In the genomic region with DNA sequence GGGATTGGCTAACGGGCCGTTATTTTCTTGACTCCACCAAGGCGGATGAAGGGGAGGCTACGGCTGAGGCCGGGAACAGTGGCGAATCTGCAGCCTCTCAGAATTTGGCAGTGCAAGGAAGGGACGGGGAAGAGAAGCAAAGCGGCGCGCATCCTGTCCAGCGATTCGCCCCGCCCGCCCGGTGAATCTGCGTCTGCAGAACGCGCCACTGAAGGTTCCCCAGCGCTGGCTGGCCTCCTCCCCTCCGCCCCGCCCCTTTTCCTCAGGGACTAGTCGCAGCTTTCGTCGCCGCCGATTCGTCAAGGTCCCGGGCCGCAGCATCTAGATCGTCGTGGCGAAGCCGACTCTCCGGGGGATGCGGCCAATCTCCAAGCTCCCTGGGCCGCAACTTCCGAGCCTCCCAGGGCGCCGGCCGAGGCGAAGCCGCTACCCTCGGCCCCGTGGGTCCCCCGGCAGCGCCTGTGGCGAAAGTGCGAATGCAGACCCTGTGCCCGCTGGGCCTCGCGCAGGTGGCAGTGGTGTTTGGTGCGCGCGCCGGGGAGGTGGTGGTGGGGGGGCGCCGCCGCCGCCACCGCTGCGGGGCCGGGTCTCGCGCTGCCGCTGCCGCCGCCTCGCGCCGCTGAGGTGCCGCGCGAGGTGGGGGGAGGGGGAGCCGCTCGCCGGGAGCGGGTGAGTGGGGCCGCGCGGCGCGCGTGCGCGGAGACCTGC, we compare ENCODE assay signal across 8 cellular contexts. TPM values are rescaled to one million over a fixed set of nuclear protein-coding genes. Genes with fewer than 3 reads are reported as not detected.
DNase-seq lines count a peak whose midpoint lies in the region; ATAC-seq and TF ChIP-seq lines count a peak whose summit lies in the region.

A gene (plus strand): TSS at position 299 of the 708 bp plus-strand sequence. CDS start 978 bp downstream, outside the sequence.

- no peak within 1 kb of the TSS for H3K56ac ChIP-seq in H9 (ENCODE audit: insufficient read length, low read depth, low read length)

- H3K4me3 Mint-ChIP-seq in H9: peak within 1 kb of the TSS; percentile 91 to 96
- peak within 1 kb of the TSS; percentile 95 for H3K4me3 Mint-ChIP-seq in natural killer cell treated with Interleukin-12 subunit alpha and Interleukin-12 subunit beta and Interleukin-15 and Interleukin-18, amount 100 ng/mL, for 72 hours

- no peak within 1 kb of the TSS for H3K23ac ChIP-seq in H9 (ENCODE audit: insufficient read length, low read depth, low read length)

- H3K27ac ChIP-seq in H9 (ENCODE audit: insufficient read length, low read depth, low read length): peak within 1 kb of the TSS; percentile 30

- H2BK20ac ChIP-seq in H9 (ENCODE audit: low read depth, low read length, poor library complexity, severe bottlenecking): no peak within 1 kb of the TSS

- no peaks in the 10 kb centered on the region for H3K4me1 ChIP-seq in H9 (ENCODE audit: insufficient read depth, low read length)

- H3K79me2 ChIP-seq in H9 (ENCODE audit: insufficient read depth, low read length): no peaks in the 10 kb centered on the region; the same call in 1 of the 2 replicates

- peak within 1 kb of the TSS; percentile 71 for H3K9ac ChIP-seq in H9 (ENCODE audit: extremely low read depth, insufficient read length, low read length)

- H3K36me3 Mint-ChIP-seq in H9 (ENCODE audit: insufficient read depth in 1 of 3, low read depth in 3 of 3): peaks cover 28 to 42% (median 38%) of the 10 kb centered on the region in 3 experiments
- H3K36me3 Mint-ChIP-seq in natural killer cell treated with Interleukin-12 subunit alpha and Interleukin-12 subunit beta and Interleukin-15 and Interleukin-18, amount 100 ng/mL, for 72 hours: peaks cover 18% of the 10 kb centered on the region

- H3K27me3 Mint-ChIP-seq in H9 (ENCODE audit: low read depth): peaks cover 4% of the 10 kb centered on the region; the same call in 1 of the 2 replicates
- H3K27me3 Mint-ChIP-seq in natural killer cell treated with Interleukin-12 subunit alpha and Interleukin-12 subunit beta and Interleukin-15 and Interleukin-18, amount 100 ng/mL, for 72 hours: no peaks in the 10 kb centered on the region

- peak within 1 kb of the TSS; percentile 55 for H3K4me2 ChIP-seq in H9 (ENCODE audit: insufficient read depth, insufficient read length, low read length)

- no peaks in the 10 kb centered on the region for H3K27me3 ChIP-seq in H9 (ENCODE audit: insufficient read depth, low read length)

- no peak within 1 kb of the TSS for H4K91ac ChIP-seq in H9 (ENCODE audit: insufficient read length, low read depth, low read length)

- H2BK5ac ChIP-seq in H9 (ENCODE audit: insufficient read length, low read length): no peak within 1 kb of the TSS

- H3K27ac Mint-ChIP-seq in H9: peak within 1 kb of the TSS; percentile 99 to 100 (median 100)
- peak within 1 kb of the TSS; percentile 98 to 99 for H3K27ac Mint-ChIP-seq in natural killer cell treated with Interleukin-12 subunit alpha and Interleukin-12 subunit beta and Interleukin-15 and Interleukin-18, amount 100 ng/mL, for 72 hours

- peaks cover 4% of the 10 kb centered on the region for H3K79me1 ChIP-seq in H9 (ENCODE audit: insufficient read depth, low read depth, low read length, poor library complexity, severe bottlenecking)

- no peaks in the 10 kb centered on the region for H3K23me2 ChIP-seq in H9 (ENCODE audit: insufficient read length, low read depth, low read length, poor library complexity, severe bottlenecking)

- ATAC-seq in natural killer cell treated with Interleukin-12 subunit alpha and Interleukin-12 subunit beta and Interleukin-15 and Interleukin-18, amount 100 ng/mL, for 72 hours: peak; percentile 92 to 95

- H3K4me1 Mint-ChIP-seq in H9: peaks cover 6 to 15% of the 10 kb centered on the region in 2 experiments
- H3K4me1 Mint-ChIP-seq in natural killer cell treated with Interleukin-12 subunit alpha and Interleukin-12 subunit beta and Interleukin-15 and Interleukin-18, amount 100 ng/mL, for 72 hours (ENCODE audit: low read depth in 2 of 2): peaks cover 26 to 31% of the 10 kb centered on the region in 2 donors

- no peak within 1 kb of the TSS for H4K5ac ChIP-seq in H9 (ENCODE audit: insufficient read length, low read depth, low read length)

- H2BK12ac ChIP-seq in H9 (ENCODE audit: insufficient read length, low read depth, low read length): peak within 1 kb of the TSS; percentile 93

- H2BK120ac ChIP-seq in H9 (ENCODE audit: low read depth, low read length, poor library complexity, severe bottlenecking): peak within 1 kb of the TSS; percentile 90

- no peak within 1 kb of the TSS for H2AK5ac ChIP-seq in H9 (ENCODE audit: insufficient read length, low read length)

- WGBS in H9 (ENCODE audit: extremely low coverage, insufficient read length, low lambda C conversion rate): no CpG with 5 or more reads among the region's 85 CpGs

- H4K20me1 ChIP-seq in H9 (ENCODE audit: control insufficient read depth, insufficient read depth, insufficient read length): no peaks in the 10 kb centered on the region

- peak within 1 kb of the TSS; percentile 98 for H3K14ac ChIP-seq in H9 (ENCODE audit: insufficient read depth, low read length)

- no peak for TF ChIP-seq CTCF in H9 (conservative IDR thresholded peaks at IDR 0.05)

- DNase-seq in ELF-1 (ENCODE audit: low read depth, low spot score): peak; percentile 96
- DNase-seq in H9: peak; percentile 95
- peak; percentile 92 for DNase-seq in M059J (ENCODE audit: low read depth)
- DNase-seq in SHP77 (lab: John Stamatoyannopoulos, UW): peak; percentile 96
- DNase-seq in activated T-helper 9 cell treated with anti-CD3 and anti-CD28 coated beads, Interleukin-2, amount 50 U/mL, for 16 hours (ENCODE audit: low read depth): peak; percentile 93
- DNase-seq in fibroblast of peridontal ligament (ENCODE audit: extremely low read depth): peak; percentile 94
- DNase-seq in natural killer cell treated with Interleukin-12 subunit alpha and Interleukin-12 subunit beta and Interleukin-15 and Interleukin-18, amount 100 ng/mL, for 72 hours (ENCODE audit: low spot score): peak; percentile 98
- peak; percentile 94 to 99 (median 96) for DNase-seq in stimulated activated naive CD4-positive, alpha-beta T cell (lab: John Stamatoyannopoulos, UW)

- peak within 1 kb of the TSS; percentile 49 for H2AFZ ChIP-seq in H9 (ENCODE audit: low read length)

- no peaks in the 10 kb centered on the region for H3K9me3 ChIP-seq in H9 (ENCODE audit: control insufficient read depth, low read depth, low read length)

- no peak within 1 kb of the TSS for H4K8ac ChIP-seq in H9 (replicated peaks; ENCODE audit: insufficient read length, low read depth, low read length)

- H2BK15ac ChIP-seq in H9 (ENCODE audit: low read depth, low read length): no peak within 1 kb of the TSS

- no peak within 1 kb of the TSS for H3K4ac ChIP-seq in H9 (ENCODE audit: low read depth, low read length)

- H3K9me3 Mint-ChIP-seq in H9: no peaks in the 10 kb centered on the region
- no peaks in the 10 kb centered on the region for H3K9me3 Mint-ChIP-seq in natural killer cell treated with Interleukin-12 subunit alpha and Interleukin-12 subunit beta and Interleukin-15 and Interleukin-18, amount 100 ng/mL, for 72 hours

- H3T11ph ChIP-seq in H9 (ENCODE audit: low read length): peak within 1 kb of the TSS; percentile 78

- peak within 1 kb of the TSS; percentile 98 for H3K18ac ChIP-seq in H9 (ENCODE audit: insufficient read length, low read depth, low read length)

RNA-seq across cellular contexts. Expression of the gene that starts here (rescaled TPM):
- total RNA-seq in H9 (2021): 36.9 and 37.0 TPM in 2 replicates
- total RNA-seq in M059J (2014; rRNA removed; shearing (Covaris generic)): 1.4 and 3.9 TPM in 2 replicates
- total RNA-seq in natural killer cell treated with Interleukin-12 subunit alpha and Interleukin-12 subunit beta and Interleukin-15 and Interleukin-18, amount 100 ng/mL, for 72 hours: 10 to 100 TPM; 27.5 to 40.0 TPM

Comparison
In these comparisons a context has a peak if more than half of its experiments do, and no peak if none do; other contexts are left out.
1. Peak in every context shown above with its lines: DNase-seq, ATAC-seq and H3K27ac ChIP-seq.